In genomic region chr11:76208829-76209670, GRCh38 we compare ENCODE assay signal across 1 cellular context.
TF ChIP-seq lines count a peak whose summit lies in the region.

No MANE protein-coding gene starts in this region.

TF ChIP-seq in neural cell, 6 proteins besides CTCF, POLR2A, EP300 and RAD21 (continued from another document):
- TF ChIP-seq, protein P1, sequence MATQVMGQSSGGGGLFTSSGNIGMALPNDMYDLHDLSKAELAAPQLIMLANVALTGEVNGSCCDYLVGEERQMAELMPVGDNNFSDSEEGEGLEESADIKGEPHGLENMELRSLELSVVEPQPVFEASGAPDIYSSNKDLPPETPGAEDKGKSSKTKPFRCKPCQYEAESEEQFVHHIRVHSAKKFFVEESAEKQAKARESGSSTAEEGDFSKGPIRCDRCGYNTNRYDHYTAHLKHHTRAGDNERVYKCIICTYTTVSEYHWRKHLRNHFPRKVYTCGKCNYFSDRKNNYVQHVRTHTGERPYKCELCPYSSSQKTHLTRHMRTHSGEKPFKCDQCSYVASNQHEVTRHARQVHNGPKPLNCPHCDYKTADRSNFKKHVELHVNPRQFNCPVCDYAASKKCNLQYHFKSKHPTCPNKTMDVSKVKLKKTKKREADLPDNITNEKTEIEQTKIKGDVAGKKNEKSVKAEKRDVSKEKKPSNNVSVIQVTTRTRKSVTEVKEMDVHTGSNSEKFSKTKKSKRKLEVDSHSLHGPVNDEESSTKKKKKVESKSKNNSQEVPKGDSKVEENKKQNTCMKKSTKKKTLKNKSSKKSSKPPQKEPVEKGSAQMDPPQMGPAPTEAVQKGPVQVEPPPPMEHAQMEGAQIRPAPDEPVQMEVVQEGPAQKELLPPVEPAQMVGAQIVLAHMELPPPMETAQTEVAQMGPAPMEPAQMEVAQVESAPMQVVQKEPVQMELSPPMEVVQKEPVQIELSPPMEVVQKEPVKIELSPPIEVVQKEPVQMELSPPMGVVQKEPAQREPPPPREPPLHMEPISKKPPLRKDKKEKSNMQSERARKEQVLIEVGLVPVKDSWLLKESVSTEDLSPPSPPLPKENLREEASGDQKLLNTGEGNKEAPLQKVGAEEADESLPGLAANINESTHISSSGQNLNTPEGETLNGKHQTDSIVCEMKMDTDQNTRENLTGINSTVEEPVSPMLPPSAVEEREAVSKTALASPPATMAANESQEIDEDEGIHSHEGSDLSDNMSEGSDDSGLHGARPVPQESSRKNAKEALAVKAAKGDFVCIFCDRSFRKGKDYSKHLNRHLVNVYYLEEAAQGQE (IDR thresholded peaks at IDR 0.05; ENCODE audit: borderline replicate concordance) = no peak
TF ChIP-seq in neural cell: peak in this region for 3.
